ENCODE assay signal across 1 cellular context in the genomic region with DNA sequence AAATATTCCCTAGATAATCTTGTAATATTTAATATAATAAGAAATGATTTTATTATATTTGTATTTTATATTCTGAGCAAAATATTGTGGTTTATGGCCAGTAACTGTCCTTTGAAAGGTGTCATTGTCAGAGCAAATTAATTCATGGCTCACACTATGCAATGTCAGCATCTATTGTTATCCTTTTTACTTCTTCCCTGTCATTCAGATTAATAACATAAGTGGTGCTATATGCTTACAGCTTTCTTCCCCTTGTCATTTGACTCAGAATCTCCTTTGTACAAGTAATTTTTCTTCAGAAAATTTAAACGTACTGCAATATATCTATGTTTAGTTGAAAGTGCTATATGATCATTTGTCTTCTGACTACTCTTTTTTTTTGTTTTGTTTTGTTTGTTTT.
TF ChIP-seq lines count a peak whose summit lies in the region.

No MANE protein-coding gene starts in this region.

TF ChIP-seq in GM23338, 12 proteins besides CTCF, POLR2A, EP300 and RAD21 (continued from another document):
- TF ChIP-seq JUNB (IDR thresholded peaks at IDR 0.05; ENCODE audit: unreplicated experiment), result no peak
- no peak for TF ChIP-seq EZH2 (IDR thresholded peaks at IDR 0.05; ENCODE audit: low read depth, unreplicated experiment)
- TF ChIP-seq, protein P1, sequence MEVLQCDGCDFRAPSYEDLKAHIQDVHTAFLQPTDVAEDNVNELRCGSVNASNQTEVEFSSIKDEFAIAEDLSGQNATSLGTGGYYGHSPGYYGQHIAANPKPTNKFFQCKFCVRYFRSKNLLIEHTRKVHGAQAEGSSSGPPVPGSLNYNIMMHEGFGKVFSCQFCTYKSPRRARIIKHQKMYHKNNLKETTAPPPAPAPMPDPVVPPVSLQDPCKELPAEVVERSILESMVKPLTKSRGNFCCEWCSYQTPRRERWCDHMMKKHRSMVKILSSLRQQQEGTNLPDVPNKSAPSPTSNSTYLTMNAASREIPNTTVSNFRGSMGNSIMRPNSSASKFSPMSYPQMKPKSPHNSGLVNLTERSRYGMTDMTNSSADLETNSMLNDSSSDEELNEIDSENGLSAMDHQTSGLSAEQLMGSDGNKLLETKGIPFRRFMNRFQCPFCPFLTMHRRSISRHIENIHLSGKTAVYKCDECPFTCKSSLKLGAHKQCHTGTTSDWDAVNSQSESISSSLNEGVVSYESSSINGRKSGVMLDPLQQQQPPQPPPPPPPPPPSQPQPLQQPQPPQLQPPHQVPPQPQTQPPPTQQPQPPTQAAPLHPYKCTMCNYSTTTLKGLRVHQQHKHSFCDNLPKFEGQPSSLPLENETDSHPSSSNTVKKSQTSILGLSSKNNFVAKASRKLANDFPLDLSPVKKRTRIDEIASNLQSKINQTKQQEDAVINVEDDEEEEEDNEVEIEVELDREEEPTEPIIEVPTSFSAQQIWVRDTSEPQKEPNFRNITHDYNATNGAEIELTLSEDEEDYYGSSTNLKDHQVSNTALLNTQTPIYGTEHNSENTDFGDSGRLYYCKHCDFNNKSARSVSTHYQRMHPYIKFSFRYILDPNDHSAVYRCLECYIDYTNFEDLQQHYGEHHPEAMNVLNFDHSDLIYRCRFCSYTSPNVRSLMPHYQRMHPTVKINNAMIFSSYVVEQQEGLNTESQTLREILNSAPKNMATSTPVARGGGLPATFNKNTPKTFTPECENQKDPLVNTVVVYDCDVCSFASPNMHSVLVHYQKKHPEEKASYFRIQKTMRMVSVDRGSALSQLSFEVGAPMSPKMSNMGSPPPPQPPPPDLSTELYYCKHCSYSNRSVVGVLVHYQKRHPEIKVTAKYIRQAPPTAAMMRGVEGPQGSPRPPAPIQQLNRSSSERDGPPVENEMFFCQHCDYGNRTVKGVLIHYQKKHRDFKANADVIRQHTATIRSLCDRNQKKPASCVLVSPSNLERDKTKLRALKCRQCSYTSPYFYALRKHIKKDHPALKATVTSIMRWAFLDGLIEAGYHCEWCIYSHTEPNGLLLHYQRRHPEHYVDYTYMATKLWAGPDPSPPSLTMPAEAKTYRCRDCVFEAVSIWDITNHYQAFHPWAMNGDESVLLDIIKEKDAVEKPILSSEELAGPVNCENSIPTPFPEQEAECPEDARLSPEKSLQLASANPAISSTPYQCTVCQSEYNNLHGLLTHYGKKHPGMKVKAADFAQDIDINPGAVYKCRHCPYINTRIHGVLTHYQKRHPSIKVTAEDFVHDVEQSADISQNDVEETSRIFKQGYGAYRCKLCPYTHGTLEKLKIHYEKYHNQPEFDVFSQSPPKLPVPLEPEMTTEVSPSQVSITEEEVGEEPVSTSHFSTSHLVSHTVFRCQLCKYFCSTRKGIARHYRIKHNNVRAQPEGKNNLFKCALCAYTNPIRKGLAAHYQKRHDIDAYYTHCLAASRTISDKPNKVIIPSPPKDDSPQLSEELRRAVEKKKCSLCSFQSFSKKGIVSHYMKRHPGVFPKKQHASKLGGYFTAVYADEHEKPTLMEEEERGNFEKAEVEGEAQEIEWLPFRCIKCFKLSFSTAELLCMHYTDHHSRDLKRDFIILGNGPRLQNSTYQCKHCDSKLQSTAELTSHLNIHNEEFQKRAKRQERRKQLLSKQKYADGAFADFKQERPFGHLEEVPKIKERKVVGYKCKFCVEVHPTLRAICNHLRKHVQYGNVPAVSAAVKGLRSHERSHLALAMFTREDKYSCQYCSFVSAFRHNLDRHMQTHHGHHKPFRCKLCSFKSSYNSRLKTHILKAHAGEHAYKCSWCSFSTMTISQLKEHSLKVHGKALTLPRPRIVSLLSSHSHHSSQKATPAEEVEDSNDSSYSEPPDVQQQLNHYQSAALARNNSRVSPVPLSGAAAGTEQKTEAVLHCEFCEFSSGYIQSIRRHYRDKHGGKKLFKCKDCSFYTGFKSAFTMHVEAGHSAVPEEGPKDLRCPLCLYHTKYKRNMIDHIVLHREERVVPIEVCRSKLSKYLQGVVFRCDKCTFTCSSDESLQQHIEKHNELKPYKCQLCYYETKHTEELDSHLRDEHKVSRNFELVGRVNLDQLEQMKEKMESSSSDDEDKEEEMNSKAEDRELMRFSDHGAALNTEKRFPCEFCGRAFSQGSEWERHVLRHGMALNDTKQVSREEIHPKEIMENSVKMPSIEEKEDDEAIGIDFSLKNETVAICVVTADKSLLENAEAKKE (CRISPR knock-in tag; IDR thresholded peaks at IDR 0.05), result no peak
- TF ChIP-seq POLR2AphosphoS5 (IDR thresholded peaks at IDR 0.05; ENCODE audit: low read depth), result no peak
- TF ChIP-seq, protein P2, sequence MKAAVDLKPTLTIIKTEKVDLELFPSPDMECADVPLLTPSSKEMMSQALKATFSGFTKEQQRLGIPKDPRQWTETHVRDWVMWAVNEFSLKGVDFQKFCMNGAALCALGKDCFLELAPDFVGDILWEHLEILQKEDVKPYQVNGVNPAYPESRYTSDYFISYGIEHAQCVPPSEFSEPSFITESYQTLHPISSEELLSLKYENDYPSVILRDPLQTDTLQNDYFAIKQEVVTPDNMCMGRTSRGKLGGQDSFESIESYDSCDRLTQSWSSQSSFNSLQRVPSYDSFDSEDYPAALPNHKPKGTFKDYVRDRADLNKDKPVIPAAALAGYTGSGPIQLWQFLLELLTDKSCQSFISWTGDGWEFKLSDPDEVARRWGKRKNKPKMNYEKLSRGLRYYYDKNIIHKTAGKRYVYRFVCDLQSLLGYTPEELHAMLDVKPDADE (IDR thresholded peaks at IDR 0.05), result no peak
- TF ChIP-seq CREB1 (CRISPR knock-in tag; IDR thresholded peaks at IDR 0.05; ENCODE audit: low read depth), result no peak
